8 cellular contexts compared by ENCODE assay signal in genomic region chr11:75706260-75706729, GRCh38. TPM values are rescaled to one million over a fixed set of nuclear protein-coding genes. Genes with fewer than 3 reads are reported as not detected.
DNase-seq lines count a peak whose midpoint lies in the region; ATAC-seq and TF ChIP-seq lines count a peak whose summit lies in the region.

No MANE protein-coding gene starts in this region.

- peak; percentile 87 for DNase-seq in 8988T
- DNase-seq in NCI-H1105 treated with DMSO at 0.1 percent for 48 hours (lab: John Stamatoyannopoulos, UW), result peak; percentile 84
- peak; percentile 37 for DNase-seq in T follicular helper cell (ENCODE audit: low read depth)
- peak; percentile 74 for DNase-seq in amniotic epithelial cell (ENCODE audit: low read depth)
- DNase-seq in left ventricle myocardium superior, result peak; percentile 77
- DNase-seq in retinal pigment epithelial cell (ENCODE audit: low read depth), result peak; percentile 30

- H3K4me3 ChIP-seq in retinal pigment epithelial cell (ENCODE audit: low read length), result no peak overlapping the region

- peak; percentile 87 for TF ChIP-seq CTCF in retinal pigment epithelial cell (conservative IDR thresholded peaks at IDR 0.05; ENCODE audit: low read depth, low read length)

- intact Hi-C loops in left ventricle myocardium superior (cut with micrococcal nuclease), result no loop called here

- ATAC-seq in GM18498 (IDR thresholded peaks at IDR 0.05; ENCODE audit: unreplicated experiment) (peak; percentile 55), left ventricle myocardium superior (peak; percentile 98), GM19324 (IDR thresholded peaks at IDR 0.05; ENCODE audit: low FRiP score, unreplicated experiment) (no peak)

RNA-seq across cellular contexts. Expression of gene MOGAT2, which starts 11.3 kb away (rescaled TPM):
- 0.17 TPM for total RNA-seq in left ventricle myocardium superior

RNA-seq across cellular contexts. Expression of gene MAP6, which starts 37.5 kb away (rescaled TPM):
- 5.4 TPM for total RNA-seq in left ventricle myocardium superior

Comparison
In these comparisons a context has a peak if more than half of its experiments do, and no peak if none do; other contexts are left out.
1. DNase-seq: peak in every context shown above with its lines; median percentile 87 in 8988T; 84 in NCI-H1105 treated with DMSO at 0.1 percent for 48 hours; 77 in left ventricle myocardium superior; 74 in amniotic epithelial cell; 37 in T follicular helper cell; 30 in retinal pigment epithelial cell.